8 cellular contexts compared by ENCODE assay signal in genomic region chr11:73760680-73761402, GRCh38. TPM values are rescaled to one million over a fixed set of nuclear protein-coding genes. Genes with fewer than 3 reads are reported as not detected.
A peak's percentile ranks its signal among the peaks of the same experiment; 100 is the strongest.
DNase-seq lines count a peak whose midpoint lies in the region; ATAC-seq and TF ChIP-seq lines count a peak whose summit lies in the region.

Gene RAB6A, minus strand, starts transcription at chr11:73761074. Its CDS starts 439 bp downstream, at chr11:73760635.

- peak within 1 kb of the TSS; percentile 83 for H2AFZ ChIP-seq in parathyroid adenoma

- TF ChIP-seq POLR2A in tibial nerve (IDR thresholded peaks at IDR 0.05): peak; percentile 91 to 96

- TF ChIP-seq CTCF in GM12875 (IDR thresholded peaks at IDR 0.05; ENCODE audit: borderline replicate concordance, insufficient read depth, low read depth, low read length) (no peak), parathyroid adenoma (IDR thresholded peaks at IDR 0.05) (peak; percentile 21), tibial nerve (IDR thresholded peaks at IDR 0.05) (peak; percentile 36 to 90 (median 63))

- no peaks in the 10 kb centered on the region for H3K36me3 ChIP-seq in parathyroid adenoma (ENCODE audit: control insufficient read depth, insufficient read depth, low read length)
- no peaks in the 10 kb centered on the region for H3K36me3 ChIP-seq in tibial nerve

- peak in 1 of 2 donors; percentile 72 for TF ChIP-seq EP300 in tibial nerve (IDR thresholded peaks at IDR 0.05)

- H3K4me2 ChIP-seq in parathyroid adenoma (ENCODE audit: low read length): peak within 1 kb of the TSS; percentile 87

- H3K27me3 ChIP-seq in parathyroid adenoma (ENCODE audit: control insufficient read depth, insufficient read depth, low read length) (no peaks in the 10 kb centered on the region), tibial nerve (no peaks in the 10 kb centered on the region)

- H3K4me3 ChIP-seq in GM12875 (ENCODE audit: low read depth, low read length): peak within 1 kb of the TSS; percentile 86
- H3K4me3 ChIP-seq in parathyroid adenoma (ENCODE audit: low read depth, low read length): peak within 1 kb of the TSS; percentile 81
- H3K4me3 ChIP-seq in tibial nerve: peak within 1 kb of the TSS; percentile 70 to 97 (median 82)

- H3K4me3 Mint-ChIP-seq in activated naive CD8-positive, alpha-beta T cell treated with anti-CD3 and anti-CD28 coated beads, Interleukin-2, amount 50 U/mL, for 24 hours: peak within 1 kb of the TSS; percentile 95

- peaks cover 30% of the 10 kb centered on the region for H3K4me1 Mint-ChIP-seq in activated naive CD8-positive, alpha-beta T cell treated with anti-CD3 and anti-CD28 coated beads, Interleukin-2, amount 50 U/mL, for 24 hours

- H3K36me3 Mint-ChIP-seq in activated naive CD8-positive, alpha-beta T cell treated with anti-CD3 and anti-CD28 coated beads, Interleukin-2, amount 50 U/mL, for 24 hours (ENCODE audit: low read depth): peaks cover 5% of the 10 kb centered on the region

- no peaks in the 10 kb centered on the region for H3K27me3 Mint-ChIP-seq in activated naive CD8-positive, alpha-beta T cell treated with anti-CD3 and anti-CD28 coated beads, Interleukin-2, amount 50 U/mL, for 24 hours

- H3K27ac ChIP-seq in parathyroid adenoma (peak within 1 kb of the TSS; percentile 87), tibial nerve (peak within 1 kb of the TSS; percentile 90 to 97 (median 94))

- H3K4me1 ChIP-seq in parathyroid adenoma (no peaks in the 10 kb centered on the region), tibial nerve (peaks cover 3 to 35% (median 18%) of the 10 kb centered on the region in 4 donors)

- peak; percentile 99 for DNase-seq in NCI-H1417 treated with DMSO at 0.1 percent for 48 hours (lab: John Stamatoyannopoulos, UW)
- DNase-seq in SW480 (ENCODE audit: low spot score): peak; percentile 100
- peak; percentile 99 for DNase-seq in activated naive CD8-positive, alpha-beta T cell treated with anti-CD3 and anti-CD28 coated beads, Interleukin-2, amount 50 U/mL, for 24 hours
- peak; percentile 100 for DNase-seq in Right ventricle myocardium superior
- DNase-seq in tibial nerve (ENCODE audit: low spot score in 2 of 2): peak; percentile 99

- H3K79me2 ChIP-seq in parathyroid adenoma: peaks cover 21% of the 10 kb centered on the region

- peak; percentile 96 for ATAC-seq in HG02798 (IDR thresholded peaks at IDR 0.05; ENCODE audit: poor library complexity, unreplicated experiment)
- peak; percentile 95 for ATAC-seq in activated naive CD8-positive, alpha-beta T cell treated with anti-CD3 and anti-CD28 coated beads, Interleukin-2, amount 50 U/mL, for 24 hours
- peak; percentile 96 for ATAC-seq in Right ventricle myocardium superior (ENCODE audit: poor library complexity)

- H3K9ac ChIP-seq in parathyroid adenoma: peak within 1 kb of the TSS; percentile 84

- WGBS in tibial nerve, 2 donors: 1% methylated on average over 17 to 53 of the region's 74 CpGs

- intact Hi-C loops in Right ventricle myocardium superior (cut with DNase I): loop anchor here (2.0 kb wide), 1 partner anchor 18 kb away; no protein-coding TSS in a partner anchor

- H3K27ac Mint-ChIP-seq in activated naive CD8-positive, alpha-beta T cell treated with anti-CD3 and anti-CD28 coated beads, Interleukin-2, amount 50 U/mL, for 24 hours: peak within 1 kb of the TSS; percentile 93

- no peaks in the 10 kb centered on the region for H3K9me3 Mint-ChIP-seq in activated naive CD8-positive, alpha-beta T cell treated with anti-CD3 and anti-CD28 coated beads, Interleukin-2, amount 50 U/mL, for 24 hours

- H3K9me3 ChIP-seq in parathyroid adenoma (ENCODE audit: control insufficient read depth, low read length) (no peaks in the 10 kb centered on the region), tibial nerve (no peaks in the 10 kb centered on the region)

RNA-seq across cellular contexts. Expression of gene RAB6A, which starts in this region (rescaled TPM):
- 97.8 TPM for total RNA-seq in Right ventricle myocardium superior
- 100 to 1,000 TPM; 183 to 254 (median 234) TPM for total RNA-seq in tibial nerve

Comparison
In these comparisons a context has a peak if more than half of its experiments do, and no peak if none do; other contexts are left out.
1. Peak in every context shown above with its lines: DNase-seq, ATAC-seq, H3K4me3 ChIP-seq and H3K27ac ChIP-seq.